ENCODE assay signal across 10 cellular contexts in genomic region chr17:30173649-30174048, GRCh38. TPM values are rescaled to one million over a fixed set of nuclear protein-coding genes. Genes with fewer than 3 reads are reported as not detected.
DNase-seq lines count a peak whose midpoint lies in the region; ATAC-seq, FAIRE-seq and TF ChIP-seq lines count a peak whose summit lies in the region.
"Had no signal": no experiment of that assay in that cellular context is flagged by ENCODE, and none has a peak within 500 bp of the region (broad histone marks: within the 10 kb centered on the region; RNA-seq: fewer than 3 reads in every experiment).

No MANE protein-coding gene starts in this region.

- CTCF ChIA-PET in GM12878 (lab: Yijun Ruan, JAX): interaction anchor here (1.0 to 2.3 kb wide), 3 partner anchors 49 to 243 kb away, joined by 3 to 13 read pairs (median 5); no protein-coding TSS in a partner anchor

- H4K20me1 ChIP-seq in GM12878 (ENCODE audit: control insufficient read depth, insufficient read depth): no peaks in the 10 kb centered on the region; the same call in 1 of the 2 replicates

- TF ChIP-seq EP300 in GM12878 (IDR thresholded peaks at IDR 0.05; ENCODE audit: borderline replicate concordance in 1 of 2, control insufficient read depth in 1 of 2, low read depth in 2 of 2, low read length in 2 of 2) (peak; percentile 67 to 93), sigmoid colon (IDR thresholded peaks at IDR 0.05) (no peak)

- SMC1A ChIA-PET in GM12878 (lab: Charles Lee; ENCODE audit: uncharacterized antibody, unreplicated experiment): interaction anchor here (0.7 to 3.9 kb wide), 8 partner anchors 10 to 163 kb away, joined by 3 to 15 read pairs (median 5); partner anchors contain the start of gene SLC6A4

- peak overlapping the region; percentile 33; the same call in 1 of the 2 replicates for H3K27ac ChIP-seq in GM12878 (ENCODE audit: control insufficient read depth, insufficient read depth)
- no peak overlapping the region for H3K27ac ChIP-seq in sigmoid colon

- DNase-seq in GM12878 (ENCODE audit: low read depth, low spot score) (peak; percentile 68), sigmoid colon (no peak), NCI-H526 treated with DMSO at 0.1 percent for 48 hours (lab: John Stamatoyannopoulos, UW) (no peak), NCI-H1694 (lab: John Stamatoyannopoulos, UW) (no peak)
- DNase-seq: HFFc6, SHP77 had no signal

- ATAC-seq in GM18858 (IDR thresholded peaks at IDR 0.05; ENCODE audit: unreplicated experiment): peak; percentile 77
- ATAC-seq in GM19463 (IDR thresholded peaks at IDR 0.05; ENCODE audit: unreplicated experiment): peak; percentile 94
- ATAC-seq in HG03095 (IDR thresholded peaks at IDR 0.05; ENCODE audit: unreplicated experiment): peak; percentile 73
- ATAC-seq in GM12878: peak; percentile 98

- FAIRE-seq in GM12878 (lab: Jason Lieb, UNC): peak; percentile 85
- FAIRE-seq: colon had no signal

- no peaks in the 10 kb centered on the region for H3K9me3 ChIP-seq in GM12878 (replicated peaks; ENCODE audit: control insufficient read depth, insufficient read depth, low read length)
- H3K9me3 ChIP-seq in sigmoid colon: no peaks in the 10 kb centered on the region

- in situ Hi-C loops in GM12878 (cut with MboI): no loop called here

- POLR2A ChIA-PET in GM12878 (lab: Charles Lee): no interaction called here

- H3K27me3 ChIP-seq in GM12878 (replicated peaks in 1 of 2; ENCODE audit: control insufficient read depth in 2 of 2, insufficient read depth in 2 of 2, low read length in 1 of 2) (no peaks in the 10 kb centered on the region), sigmoid colon (no peaks in the 10 kb centered on the region)

- H3K4me1 ChIP-seq in GM12878 (ENCODE audit: control insufficient read depth, insufficient read depth, low read length): peaks cover 33% of the 10 kb centered on the region
- H3K4me1 ChIP-seq in sigmoid colon: no peaks in the 10 kb centered on the region

- TF ChIP-seq POLR2A in GM12878 (IDR thresholded peaks at IDR 0.05; ENCODE audit: low read depth, low read length): no peak
- TF ChIP-seq POLR2A in sigmoid colon (IDR thresholded peaks at IDR 0.05): no peak

- BruUV-seq in GM12878 (replicated peaks; lab: Mats Ljungman, UMichigan): no TSS peak

- H3K4me3 ChIP-seq in GM12878: no peak overlapping the region
- H3K4me3 ChIP-seq in sigmoid colon: no peak overlapping the region

- TF ChIP-seq CTCF in GM12878 (IDR thresholded peaks at IDR 0.05 in 2 of 3, conservative IDR thresholded peaks at IDR 0.05 in 1 of 3; ENCODE audit: control insufficient read depth in 2 of 3, extremely low read depth in 1 of 3, insufficient read depth in 1 of 3, low read depth in 3 of 3, low read length in 3 of 3): no peak
- TF ChIP-seq CTCF in sigmoid colon (IDR thresholded peaks at IDR 0.05): no peak

- intact Hi-C loops in GM12878 (cut with micrococcal nuclease; ENCODE audit: unreplicated experiment): loop anchor here (2.0 to 10.0 kb wide), 4 partner anchors 39 to 431 kb away; partner anchors contain the start of gene SLC6A4
- intact Hi-C loops in sigmoid colon (cut with DNase I): no loop called here

- no peak overlapping the region for H2AFZ ChIP-seq in GM12878 (ENCODE audit: control insufficient read depth, low read depth, low read length)

- H3K79me2 ChIP-seq in GM12878 (ENCODE audit: control insufficient read depth, insufficient read depth, low read length): peaks cover 3% of the 10 kb centered on the region

- no peak overlapping the region for H3K9ac ChIP-seq in GM12878 (ENCODE audit: control insufficient read depth, insufficient read depth, low read length)

- no peak for TF ChIP-seq RAD21 in GM12878 (IDR thresholded peaks at IDR 0.05; ENCODE audit: insufficient read depth, low read depth, low read length)

- WGBS in GM12878 (ENCODE audit: insufficient coverage, insufficient replicate concordance, low lambda C conversion rate, missing lambda C conversion rate): 5% methylated on average over 2 of the region's 2 CpGs
- WGBS in sigmoid colon, 2 donors: 60 to 73% methylated on average over 2 of the region's 2 CpGs

- RAD21 ChIA-PET in GM12878 (lab: Charles Lee; ENCODE audit: unreplicated experiment): interaction anchor here (0.7 to 1.4 kb wide), 2 partner anchors 60 kb away, joined by 3 to 4 read pairs; no protein-coding TSS in a partner anchor

- H3K36me3 ChIP-seq in GM12878 (ENCODE audit: control insufficient read depth in 2 of 2, insufficient read depth in 2 of 2, low read length in 1 of 2) (peaks cover 0 to 13% of the 10 kb centered on the region in 2 experiments; a peak in 2 of 4 replicates), sigmoid colon (peaks cover 0 to 27% (median 5%) of the 10 kb centered on the region in 4 donors)

- H3K4me2 ChIP-seq in GM12878 (ENCODE audit: control insufficient read depth, insufficient read depth): peak overlapping the region; percentile 21; the same call in 1 of the 2 replicates

TF ChIP-seq in GM12878, 131 proteins besides CTCF, POLR2A, EP300 and RAD21 (continues in another document):
- TF ChIP-seq IRF4 (IDR thresholded peaks at IDR 0.05; ENCODE audit: low read depth, low read length): peak; percentile 33; the same call in 1 of the 2 replicates
- peak; percentile 90 for TF ChIP-seq ATF7 (IDR thresholded peaks at IDR 0.05; ENCODE audit: low read depth)
- TF ChIP-seq ZZZ3 (IDR thresholded peaks at IDR 0.05; ENCODE audit: control insufficient read depth, insufficient read length, low read depth): no peak
- TF ChIP-seq RELB (IDR thresholded peaks at IDR 0.05; ENCODE audit: low read depth): peak; percentile 65
- peak; percentile 75 for TF ChIP-seq JUNB (IDR thresholded peaks at IDR 0.05)
- 0 out of 2 replicates have a peak, but pooled peaks have one; percentile 16 for TF ChIP-seq MEF2A (IDR thresholded peaks at IDR 0.05; ENCODE audit: insufficient read depth, low read depth, low read length)
- peak; percentile 89; the same call in 1 of the 2 replicates for TF ChIP-seq BACH1 (IDR thresholded peaks at IDR 0.05; ENCODE audit: borderline replicate concordance)
- TF ChIP-seq ATF2 (IDR thresholded peaks at IDR 0.05; ENCODE audit: low read length): peak; percentile 44; the same call in 1 of the 2 replicates
- TF ChIP-seq NR2F1 (conservative IDR thresholded peaks at IDR 0.05): peak; percentile 67
- no peak for TF ChIP-seq ETV6 (conservative IDR thresholded peaks at IDR 0.05 in 1 of 2, IDR thresholded peaks at IDR 0.05 in 1 of 2; ENCODE audit: borderline replicate concordance in 1 of 2, low read depth in 1 of 2)

RNA-seq across cellular contexts. Expression of gene NSRP1, which starts 57.0 kb away (rescaled TPM):
- 41.3 and 45.8 TPM in 2 replicates for total RNA-seq in GM12878 (2013; cell fraction: nucleolus; rRNA removed)
- total RNA-seq in GM12878 (2014; rRNA removed) (12.5 and 15.6 TPM in 2 replicates), GM12878 (2014; rRNA removed; fragmentation: Illumina TruSeq; extraction: Trizol) (29.0 and 30.5 TPM in 2 replicates), GM12878 (2021) (16.2 and 20.3 TPM in 2 replicates), sigmoid colon (10 to 100 TPM; 30.4 to 47.6 (median 41.6) TPM)
- polyA plus RNA-seq in GM12878 (2011; ENCODE audit: low read depth): 31.6 TPM
- polyA plus RNA-seq in GM12878 (2011; rRNA removed) (18.0 and 22.5 TPM in 2 replicates), GM12878 (2014; fragmentation: Illumina TruSeq; extraction: Trizol) (48.9 and 85.2 TPM in 2 replicates), GM12878 (2014; fragmentation: Nextera tagmentation; extraction: Ambion mirVana) (10 to 100 TPM; 57.2 to 69.7 TPM), GM12878 (2014; rRNA removed) (18.4 and 20.1 TPM in 2 replicates), GM12878 (2016; fragmentation: Nextera tagmentation; extraction: Ambion mirVana) (10 to 100 TPM; 46.6 to 47.2 TPM), sigmoid colon (10 to 100 TPM; 18.0 to 23.5 (median 22.2) TPM)
- 9.7 and 13.6 TPM in 2 replicates for polyA plus RNA-seq in GM12878 (2011; cell fraction: cytosol; rRNA removed)
- polyA plus RNA-seq in GM12878 (2011; cell fraction: nucleus; rRNA removed): 12.0 and 13.0 TPM in 2 replicates
- polyA plus RNA-seq in GM12878 (2012): 28.0 and 32.9 TPM in 2 replicates
- polyA minus RNA-seq in GM12878 (2011; rRNA and poly(A)+ RNA removed): 5.9 and 7.5 TPM in 2 replicates
- polyA minus RNA-seq in GM12878 (2011; cell fraction: cytosol; rRNA and poly(A)+ RNA removed): 9.9 and 11.9 TPM in 2 replicates
- polyA minus RNA-seq in GM12878 (2011; cell fraction: nucleus; rRNA and poly(A)+ RNA removed): 13.9 and 32.1 TPM in 2 replicates
